20 cellular contexts compared by ENCODE assay signal in genomic region chr3:93907132-93907531, GRCh38.
DNase-seq lines count a peak whose midpoint lies in the region; ATAC-seq, FAIRE-seq and TF ChIP-seq lines count a peak whose summit lies in the region.
"Had no signal": no experiment of that assay in that cellular context is flagged by ENCODE, and none has a peak within 500 bp of the region (broad histone marks: within the 10 kb centered on the region; RNA-seq: fewer than 3 reads in every experiment).

No MANE protein-coding gene starts in this region.

- H2BK5ac ChIP-seq in mesendoderm (ENCODE audit: low read length): no peak overlapping the region

- no peaks in the 10 kb centered on the region for H3K79me1 ChIP-seq in mesendoderm (ENCODE audit: low read length)

- no peaks in the 10 kb centered on the region for H3K4me1 ChIP-seq in mesendoderm (ENCODE audit: control insufficient read depth, low read depth, low read length)
- H3K4me1 ChIP-seq: HAP-1 had no signal

- ATAC-seq in stimulated activated memory B cell treated with anti-CD40 and anti-IgM and Interleukin-4, amounts not matched to agents 10 μg/mL and 1 μg/mL and 100 μg/mL, for 72 hours: peak; percentile 37
- no peak for ATAC-seq in effector memory CD8-positive, alpha-beta T cell (replicated peaks)
- ATAC-seq in HG03095 (IDR thresholded peaks at IDR 0.05; ENCODE audit: unreplicated experiment) (no peak), HG02870 (IDR thresholded peaks at IDR 0.05; ENCODE audit: unreplicated experiment) (no peak)

- H3K79me2 ChIP-seq in mesendoderm (ENCODE audit: control insufficient read depth, insufficient read depth, low read length): no peaks in the 10 kb centered on the region

- no peak overlapping the region for H3K18ac ChIP-seq in mesendoderm (ENCODE audit: low read length)

- no peak overlapping the region for H3K27ac Mint-ChIP-seq in stimulated activated memory B cell treated with anti-CD40 and anti-IgM and Interleukin-4, amounts not matched to agents 10 μg/mL and 1 μg/mL and 100 μg/mL, for 72 hours
- no peak overlapping the region for H3K27ac Mint-ChIP-seq in effector memory CD8-positive, alpha-beta T cell
- H3K27ac Mint-ChIP-seq: CD4-positive, alpha-beta memory T cell had no signal

- H3K4me2 ChIP-seq in mesendoderm (ENCODE audit: low read length): no peak overlapping the region

- no peak overlapping the region for H3K4ac ChIP-seq in mesendoderm (ENCODE audit: low read depth, low read length)

- H3K56ac ChIP-seq in mesendoderm (ENCODE audit: low read length): no peak overlapping the region

- no peak overlapping the region for H3K9ac ChIP-seq in mesendoderm (ENCODE audit: low read length)

- H3K4me3 ChIP-seq in bronchial epithelial cell (ENCODE audit: low read depth, low read length) (no peak overlapping the region), mesendoderm (ENCODE audit: low read length) (no peak overlapping the region)
- H3K4me3 ChIP-seq: HAP-1 had no signal

- H3K36me3 ChIP-seq in bronchial epithelial cell (ENCODE audit: control insufficient read depth, insufficient read depth, low read length) (no peaks in the 10 kb centered on the region), mesendoderm (ENCODE audit: control insufficient read depth, insufficient read depth, low read length) (no peaks in the 10 kb centered on the region)
- H3K36me3 ChIP-seq: HAP-1 had no signal

- no peak overlapping the region for H2AK5ac ChIP-seq in mesendoderm (ENCODE audit: low read length)

- H3K9me3 Mint-ChIP-seq in stimulated activated memory B cell treated with anti-CD40 and anti-IgM and Interleukin-4, amounts not matched to agents 10 μg/mL and 1 μg/mL and 100 μg/mL, for 72 hours: peaks cover 4% of the 10 kb centered on the region
- peaks cover 0 to 1% of the 10 kb centered on the region in 2 donors for H3K9me3 Mint-ChIP-seq in effector memory CD8-positive, alpha-beta T cell

- H2BK15ac ChIP-seq in mesendoderm (replicated peaks; ENCODE audit: low read depth): no peak overlapping the region

- H3K27me3 ChIP-seq in bronchial epithelial cell (ENCODE audit: control insufficient read depth, insufficient read depth, low read length): no peaks in the 10 kb centered on the region
- H3K27me3 ChIP-seq in mesendoderm (ENCODE audit: insufficient read depth, low read length, poor library complexity): no peaks in the 10 kb centered on the region

- no peak overlapping the region for H3K4me3 Mint-ChIP-seq in stimulated activated memory B cell treated with anti-CD40 and anti-IgM and Interleukin-4, amounts not matched to agents 10 μg/mL and 1 μg/mL and 100 μg/mL, for 72 hours
- no peak overlapping the region for H3K4me3 Mint-ChIP-seq in effector memory CD8-positive, alpha-beta T cell
- H3K4me3 Mint-ChIP-seq: CD4-positive, alpha-beta memory T cell had no signal

- no peaks in the 10 kb centered on the region for H3K4me1 Mint-ChIP-seq in stimulated activated memory B cell treated with anti-CD40 and anti-IgM and Interleukin-4, amounts not matched to agents 10 μg/mL and 1 μg/mL and 100 μg/mL, for 72 hours
- no peaks in the 10 kb centered on the region for H3K4me1 Mint-ChIP-seq in effector memory CD8-positive, alpha-beta T cell (ENCODE audit: low read depth in 2 of 2)
- H3K4me1 Mint-ChIP-seq: CD4-positive, alpha-beta memory T cell had no signal

- H3K27ac ChIP-seq in mesendoderm (ENCODE audit: low read depth, low read length): no peak overlapping the region

- no CpG with 5 or more reads among the region's 1 CpG for WGBS in mesendoderm (ENCODE audit: extremely low coverage, insufficient coverage, low lambda C conversion rate)

- no peak for TF ChIP-seq CTCF in bronchial epithelial cell (IDR thresholded peaks at IDR 0.05; ENCODE audit: insufficient read depth, low read length, severe bottlenecking)

- no peak overlapping the region for H3K23ac ChIP-seq in mesendoderm (ENCODE audit: low read length)

- H3K27me3 Mint-ChIP-seq in stimulated activated memory B cell treated with anti-CD40 and anti-IgM and Interleukin-4, amounts not matched to agents 10 μg/mL and 1 μg/mL and 100 μg/mL, for 72 hours: no peaks in the 10 kb centered on the region
- no peaks in the 10 kb centered on the region for H3K27me3 Mint-ChIP-seq in effector memory CD8-positive, alpha-beta T cell

- H4K5ac ChIP-seq in mesendoderm (ENCODE audit: low read length): no peak overlapping the region

- DNase-seq in LHCN-M2 (ENCODE audit: low read depth) (peak; percentile 5), bronchial epithelial cell (ENCODE audit: low read depth) (no peak), mesendoderm (peak; percentile 0), NCI-H748 treated with DMSO at 0.1 percent for 48 hours (lab: John Stamatoyannopoulos, UW) (no peak)
- DNase-seq in effector memory CD8-positive, alpha-beta T cell: no peak
- DNase-seq: C1 segment of cervical spinal cord; Calu3; CD4-positive, alpha-beta memory T cell; COR-L47; DMS53; DMS79 treated with DMSO at 0.1 percent for 48 hours; GF-D8; GOT3 had no signal

- no peak overlapping the region for H2BK120ac ChIP-seq in mesendoderm (ENCODE audit: low read depth, low read length)

- no peak overlapping the region for H4K8ac ChIP-seq in mesendoderm (ENCODE audit: low read depth, low read length)

- peak; percentile 47 for FAIRE-seq in bronchial epithelial cell (lab: Jason Lieb, UNC)
- FAIRE-seq: GM12891, GM18507, H54 had no signal

- no peaks in the 10 kb centered on the region for H3K36me3 Mint-ChIP-seq in stimulated activated memory B cell treated with anti-CD40 and anti-IgM and Interleukin-4, amounts not matched to agents 10 μg/mL and 1 μg/mL and 100 μg/mL, for 72 hours
- H3K36me3 Mint-ChIP-seq in effector memory CD8-positive, alpha-beta T cell (ENCODE audit: insufficient read depth): peaks cover 3% of the 10 kb centered on the region
- H3K36me3 Mint-ChIP-seq: CD4-positive, alpha-beta memory T cell had no signal

Comparison
In these comparisons a context has a peak if more than half of its experiments do, and no peak if none do; other contexts are left out.
1. DNase-seq: peak in LHCN-M2 (single experiment) and mesendoderm (single experiment); none in bronchial epithelial cell (single experiment), effector memory CD8-positive, alpha-beta T cell (0 of 3) and NCI-H748 treated with DMSO at 0.1 percent for 48 hours (single experiment).